ENCODE assay signal across 20 cellular contexts in genomic region chr4:166538491-166539005, GRCh38.
A peak's percentile ranks its signal among the peaks of the same experiment; 100 is the strongest.
DNase-seq lines count a peak whose midpoint lies in the region; ATAC-seq and TF ChIP-seq lines count a peak whose summit lies in the region.
"Had no signal": no experiment of that assay in that cellular context is flagged by ENCODE, and none has a peak within 500 bp of the region (broad histone marks: within the 10 kb centered on the region; RNA-seq: fewer than 3 reads in every experiment).

No MANE protein-coding gene starts in this region.

- no peaks in the 10 kb centered on the region for H3K79me2 ChIP-seq in osteoblast (ENCODE audit: insufficient read depth, low read length)

- intact Hi-C loops in lower lobe of right lung (cut with DNase I): no loop called here

- H3K27ac ChIP-seq in osteoblast (ENCODE audit: low read depth, low read length): no peak overlapping the region
- H3K27ac ChIP-seq in lower lobe of right lung: no peak overlapping the region
- H3K27ac ChIP-seq: esophagus muscularis mucosa, PC-9 had no signal

- TF ChIP-seq CTCF in fibroblast of mammary gland (conservative IDR thresholded peaks at IDR 0.05; ENCODE audit: control insufficient read depth, insufficient read depth, low read depth, low read length): no peak
- no peak for TF ChIP-seq CTCF in osteoblast (IDR thresholded peaks at IDR 0.05; ENCODE audit: extremely low read depth, low read depth, low read length)
- no peak for TF ChIP-seq CTCF in lower lobe of right lung (IDR thresholded peaks at IDR 0.05)

- H3K4me1 ChIP-seq in osteoblast (ENCODE audit: insufficient read depth, low read length): no peaks in the 10 kb centered on the region
- no peaks in the 10 kb centered on the region for H3K4me1 ChIP-seq in lower lobe of right lung
- H3K4me1 ChIP-seq: esophagus muscularis mucosa had no signal

- no peaks in the 10 kb centered on the region for H3K36me3 ChIP-seq in osteoblast (ENCODE audit: insufficient read depth, low read length)
- H3K36me3 ChIP-seq in lower lobe of right lung: no peaks in the 10 kb centered on the region
- H3K36me3 ChIP-seq: esophagus muscularis mucosa had no signal

- no peaks in the 10 kb centered on the region for H4K20me1 ChIP-seq in osteoblast (ENCODE audit: insufficient read depth, low read length)

- H3K4me3 ChIP-seq in fibroblast of mammary gland (ENCODE audit: control insufficient read depth, low read depth, low read length) (no peak overlapping the region), osteoblast (ENCODE audit: insufficient read depth, low read length) (no peak overlapping the region), lower lobe of right lung (no peak overlapping the region)
- H3K4me3 ChIP-seq: esophagus muscularis mucosa, PC-9 had no signal

- no peaks in the 10 kb centered on the region for H3K9me3 ChIP-seq in osteoblast (ENCODE audit: low read depth, low read length)
- no peaks in the 10 kb centered on the region for H3K9me3 ChIP-seq in lower lobe of right lung
- H3K9me3 ChIP-seq: esophagus muscularis mucosa had no signal

- peak overlapping the region; percentile 56 for H2AFZ ChIP-seq in osteoblast (ENCODE audit: low read length)
- H2AFZ ChIP-seq: PC-9 had no signal

- H3K27me3 ChIP-seq in osteoblast (ENCODE audit: insufficient read depth, low read length) (no peaks in the 10 kb centered on the region), lower lobe of right lung (ENCODE audit: low read depth) (no peaks in the 10 kb centered on the region)
- H3K27me3 ChIP-seq: esophagus muscularis mucosa had no signal

- DNase-seq in ELR (ENCODE audit: low read depth): peak; percentile 17
- peak; percentile 57 for DNase-seq in RPMI7951 (ENCODE audit: low read depth)
- DNase-seq in fibroblast of mammary gland (ENCODE audit: low read depth): peak; percentile 6
- peak; percentile 58 for DNase-seq in osteoblast (ENCODE audit: insufficient read length, low spot score, missing footprints)
- no peak for DNase-seq in inferior parietal cortex (ENCODE audit: extremely low spot score)
- no peak for DNase-seq in activated naive CD4-positive, alpha-beta T cell treated with Interleukin-2 at 50 U/mL for 16 hours
- DNase-seq in lower lobe of right lung: no peak
- DNase-seq: activated CD4-positive, alpha-beta memory T cell treated with anti-CD3 and anti-CD28 coated beads for 36 hours; activated naive CD8-positive, alpha-beta T cell treated with anti-CD3 and anti-CD28 coated beads for 36 hours; C1 segment of cervical spinal cord; DMS79 treated with DMSO at 0.1 percent for 48 hours; effector memory CD4-positive, alpha-beta T cell; HCEC 1CT; Karpas-422; NCI-H187; PC-9; SHP77; small intestine; stimulated activated CD4-positive, alpha-beta T cell treated with anti-CD3 and anti-CD28 coated beads, Interleukin-2, amount 100 ng/mL, for 24 hours had no signal

- no peak for ATAC-seq in lower lobe of right lung

- no peak overlapping the region for H3K4me2 ChIP-seq in osteoblast (ENCODE audit: insufficient read depth, low read length)
- H3K4me2 ChIP-seq: PC-9 had no signal

Comparison
In these comparisons a context has a peak if more than half of its experiments do, and no peak if none do; other contexts are left out.
1. DNase-seq: peak in ELR (single experiment), RPMI7951 (single experiment), fibroblast of mammary gland (single experiment) and osteoblast (single experiment); none in inferior parietal cortex (single experiment), activated naive CD4-positive, alpha-beta T cell treated with Interleukin-2 at 50 U/mL for 16 hours (single experiment) and lower lobe of right lung (single experiment).